ENCODE assay signal across 22 cellular contexts in the genomic region with DNA sequence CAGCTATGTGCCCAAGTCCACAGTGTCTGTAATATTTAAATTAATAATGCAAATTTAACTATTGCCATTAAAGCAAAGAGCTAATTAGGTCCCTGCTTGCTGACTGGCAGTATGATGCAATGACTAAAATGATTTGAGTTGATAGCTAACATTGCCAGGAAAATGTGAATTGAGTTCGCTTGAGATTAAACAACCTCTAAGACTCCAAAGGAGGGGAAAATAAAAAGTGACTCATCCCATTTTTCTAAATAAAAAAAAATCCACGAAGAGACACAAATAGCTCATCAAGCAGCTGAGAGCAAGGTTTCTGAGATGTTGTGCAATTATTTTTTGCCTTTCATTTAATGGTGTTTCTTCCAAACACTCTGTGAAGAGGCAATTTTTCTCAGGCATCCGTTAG.
A peak's percentile ranks its signal among the peaks of the same experiment; 100 is the strongest.
DNase-seq lines count a peak whose midpoint lies in the region; ATAC-seq, FAIRE-seq and TF ChIP-seq lines count a peak whose summit lies in the region.
"Had no signal": no experiment of that assay in that cellular context is flagged by ENCODE, and none has a peak within 500 bp of the region (broad histone marks: within the 10 kb centered on the region; RNA-seq: fewer than 3 reads in every experiment).

No MANE protein-coding gene starts in this region.

- H3K9ac ChIP-seq in astrocyte (ENCODE audit: low read length) (no peak overlapping the region), mesenchymal stem cell (ENCODE audit: low read length) (peak overlapping the region; percentile 78)
- H3K9ac ChIP-seq: KMS-11 had no signal

- H3K4me3 Mint-ChIP-seq in astrocyte (ENCODE audit: unreplicated experiment) (no peak overlapping the region), nephron progenitor cell (no peak overlapping the region)
- H3K4me3 Mint-ChIP-seq: activated CD8-positive, alpha-beta memory T cell treated with anti-CD3 and anti-CD28 coated beads, Interleukin-2, amount 10 ng/mL, durations not matched to agents 7 days and 5 days; dendritic cell treated with granulocyte-macrophage colony-stimulating factor and Interleukin-4, amounts not matched to agents 40 ng/mL and 50 ng/mL, for 4 days; T-helper 17 cell had no signal

- H3K79me2 ChIP-seq in astrocyte (ENCODE audit: insufficient read depth, low read length): no peaks in the 10 kb centered on the region

- no peak overlapping the region for H2BK5ac ChIP-seq in mesenchymal stem cell (ENCODE audit: low read depth, low read length, poor library complexity, severe bottlenecking)

- intact Hi-C loops in transverse colon (cut with DNase I; ENCODE audit: low total_unique reads) (no loop called here), ovary (cut with DNase I) (no loop called here)

- H3K27ac ChIP-seq in astrocyte (ENCODE audit: low read depth, low read length) (no peak overlapping the region), mesenchymal stem cell (ENCODE audit: low read length, poor library complexity, severe bottlenecking) (no peak overlapping the region), transverse colon (peak overlapping the region; percentile 4 to 65 (median 50)), ovary (peak overlapping the region in 1 of 2 donors; percentile 56)
- H3K27ac ChIP-seq: C4-2B, epithelial cell of prostate, KMS-11, thoracic aorta had no signal

- H3K4me2 ChIP-seq in astrocyte (ENCODE audit: low read length) (no peak overlapping the region), mesenchymal stem cell (ENCODE audit: low read length, poor library complexity, severe bottlenecking) (no peak overlapping the region)
- H3K4me2 ChIP-seq: KMS-11 had no signal

- peak; percentile 15 for DNase-seq in HS-5 (ENCODE audit: low read depth)
- no peak for DNase-seq in astrocyte (ENCODE audit: low read depth)
- peak; percentile 7 for DNase-seq in mesenchymal stem cell
- no peak for DNase-seq in transverse colon
- DNase-seq in ovary: no peak
- no peak for DNase-seq in nephron progenitor cell
- DNase-seq: activated CD8-positive, alpha-beta memory T cell treated with anti-CD3 and anti-CD28 coated beads, Interleukin-2, amount 10 ng/mL, durations not matched to agents 7 days and 5 days; activated effector memory CD4-positive, alpha-beta T cell treated with anti-CD3 and anti-CD28 coated beads, Interleukin-2, amount 50 U/mL, for 16 hours; anterior cingulate cortex; heart left ventricle; mesendoderm; NCI-H1105 treated with DMSO at 0.1 percent for 48 hours; NK-92 treated with Interleukin-12 subunit alpha and Interleukin-12 subunit beta, amount 100 ng/mL, for 24 hours; nucleus accumbens; T-helper 17 cell had no signal

- H3K4me1 ChIP-seq in astrocyte (ENCODE audit: insufficient read depth, low read length) (no peaks in the 10 kb centered on the region), mesenchymal stem cell (ENCODE audit: control insufficient read depth, insufficient read depth, low read depth, low read length) (no peaks in the 10 kb centered on the region), transverse colon (peaks cover 0 to 5% (median 2%) of the 10 kb centered on the region in 4 donors), ovary (ENCODE audit: insufficient read depth) (no peaks in the 10 kb centered on the region)

- no peaks in the 10 kb centered on the region for H4K20me1 ChIP-seq in astrocyte (ENCODE audit: insufficient read depth, low read length)

- no peak for TF ChIP-seq CTCF in astrocyte (IDR thresholded peaks at IDR 0.05; ENCODE audit: insufficient read depth, low read depth, low read length)
- no peak for TF ChIP-seq CTCF in transverse colon (IDR thresholded peaks at IDR 0.05)
- TF ChIP-seq CTCF in ovary (IDR thresholded peaks at IDR 0.05): no peak
- TF ChIP-seq CTCF in nephron progenitor cell (IDR thresholded peaks at IDR 0.05): no peak

- H2AFZ ChIP-seq in astrocyte (ENCODE audit: low read depth, low read length) (no peak overlapping the region), mesenchymal stem cell (ENCODE audit: low read depth, low read length) (no peak overlapping the region)

- TF ChIP-seq POLR2A in transverse colon (IDR thresholded peaks at IDR 0.05): no peak
- no peak for TF ChIP-seq POLR2A in ovary (IDR thresholded peaks at IDR 0.05)

- H3K27me3 ChIP-seq in astrocyte (ENCODE audit: insufficient read depth, low read length) (no peaks in the 10 kb centered on the region), mesenchymal stem cell (ENCODE audit: control insufficient read depth in 1 of 2, insufficient read depth in 1 of 2, low read length in 2 of 2) (peaks cover 0 to 24% of the 10 kb centered on the region in 2 experiments), transverse colon (no peaks in the 10 kb centered on the region), ovary (no peaks in the 10 kb centered on the region)

- WGBS in mesenchymal stem cell: 38% methylated on average over 1 of the region's 3 CpGs
- WGBS in transverse colon (ENCODE audit: low coverage in 1 of 2), 2 donors: 46 to 47% methylated on average over 3 of the region's 3 CpGs
- 5 to 10% (median 6%) methylated on average over 3 of the region's 3 CpGs for WGBS in ovary, 3 donors

- H4K8ac ChIP-seq in mesenchymal stem cell (ENCODE audit: low read length): no peak overlapping the region

- FAIRE-seq in astrocyte (lab: Jason Lieb, UNC): no peak
- FAIRE-seq: keratinocyte had no signal

- in situ Hi-C loops in transverse colon (cut with MboI; ENCODE audit: low pct_ligation_motif_present in 1 of 4, low pct_unique_long_range_greater_than_20kb in 1 of 4, low sequenced_read_pairs in 3 of 4): no loop called here

- H3K36me3 ChIP-seq in astrocyte (ENCODE audit: insufficient read depth, low read length) (no peaks in the 10 kb centered on the region), mesenchymal stem cell (ENCODE audit: control insufficient read depth in 1 of 2, insufficient read depth in 2 of 2, low read depth in 1 of 2, low read length in 2 of 2) (no peaks in the 10 kb centered on the region), transverse colon (no peaks in the 10 kb centered on the region), ovary (no peaks in the 10 kb centered on the region)
- H3K36me3 ChIP-seq: heart left ventricle, thoracic aorta had no signal

- H3K27ac Mint-ChIP-seq in astrocyte (ENCODE audit: unreplicated experiment) (peak overlapping the region; percentile 36), nephron progenitor cell (no peak overlapping the region)
- H3K27ac Mint-ChIP-seq: activated CD8-positive, alpha-beta memory T cell treated with anti-CD3 and anti-CD28 coated beads, Interleukin-2, amount 10 ng/mL, durations not matched to agents 7 days and 5 days; dendritic cell treated with granulocyte-macrophage colony-stimulating factor and Interleukin-4, amounts not matched to agents 40 ng/mL and 50 ng/mL, for 4 days; T-helper 17 cell had no signal

- no peak overlapping the region for H2BK15ac ChIP-seq in mesenchymal stem cell (ENCODE audit: low read depth, poor library complexity, severe bottlenecking)

- H3K23ac ChIP-seq in mesenchymal stem cell (ENCODE audit: low read length in 2 of 2): no peak overlapping the region

- no peaks in the 10 kb centered on the region for H3K79me1 ChIP-seq in mesenchymal stem cell (replicated peaks; ENCODE audit: low read length, poor library complexity, severe bottlenecking)

- no peak overlapping the region for H2BK12ac ChIP-seq in mesenchymal stem cell (ENCODE audit: low read length in 2 of 2)

- no peak for ATAC-seq in HG03432 (IDR thresholded peaks at IDR 0.05; ENCODE audit: unreplicated experiment)
- ATAC-seq: activated CD8-positive, alpha-beta memory T cell treated with anti-CD3 and anti-CD28 coated beads, Interleukin-2, amount 10 ng/mL, durations not matched to agents 7 days and 5 days; T-helper 17 cell had no signal

- no peaks in the 10 kb centered on the region for H3K9me3 ChIP-seq in astrocyte (ENCODE audit: insufficient read depth, low read depth, low read length)
- H3K9me3 ChIP-seq in mesenchymal stem cell (ENCODE audit: control insufficient read depth, low read length): no peaks in the 10 kb centered on the region
- H3K9me3 ChIP-seq in transverse colon: no peaks in the 10 kb centered on the region
- H3K9me3 ChIP-seq in ovary: no peaks in the 10 kb centered on the region
- H3K9me3 ChIP-seq: heart left ventricle, thoracic aorta had no signal

- no peak for TF ChIP-seq EP300 in transverse colon (IDR thresholded peaks at IDR 0.05; ENCODE audit: low read depth)
- TF ChIP-seq EP300 in ovary (IDR thresholded peaks at IDR 0.05): no peak

- H3K36me3 Mint-ChIP-seq in astrocyte (ENCODE audit: low read depth, unreplicated experiment) (no peaks in the 10 kb centered on the region), nephron progenitor cell (ENCODE audit: low read depth) (no peaks in the 10 kb centered on the region)

- H3K27me3 Mint-ChIP-seq in astrocyte (ENCODE audit: low read depth, unreplicated experiment) (peaks cover 6% of the 10 kb centered on the region), nephron progenitor cell (ENCODE audit: low read depth, poor library complexity) (no peaks in the 10 kb centered on the region)

- no peak overlapping the region for H3K14ac ChIP-seq in mesenchymal stem cell (ENCODE audit: low read length in 2 of 2)

- H2BK120ac ChIP-seq in mesenchymal stem cell (ENCODE audit: low read depth, low read length): no peak overlapping the region

- no peak overlapping the region for H2AK5ac ChIP-seq in mesenchymal stem cell (ENCODE audit: low read length, severe bottlenecking)

- no peak overlapping the region for H3K18ac ChIP-seq in mesenchymal stem cell (ENCODE audit: low read depth in 1 of 2, low read length in 2 of 2)

- peaks cover 18% of the 10 kb centered on the region for H3K4me1 Mint-ChIP-seq in astrocyte (ENCODE audit: low read depth, unreplicated experiment)
- H3K4me1 Mint-ChIP-seq in nephron progenitor cell: peaks cover 21% of the 10 kb centered on the region
- H3K4me1 Mint-ChIP-seq: activated CD8-positive, alpha-beta memory T cell treated with anti-CD3 and anti-CD28 coated beads, Interleukin-2, amount 10 ng/mL, durations not matched to agents 7 days and 5 days; T-helper 17 cell had no signal

- no peak overlapping the region for H3K4ac ChIP-seq in mesenchymal stem cell (ENCODE audit: low read depth in 1 of 2, low read length in 2 of 2)

- no peak overlapping the region for H4K91ac ChIP-seq in mesenchymal stem cell (ENCODE audit: low read length)

- H3K9me3 Mint-ChIP-seq in astrocyte (ENCODE audit: unreplicated experiment): no peaks in the 10 kb centered on the region
- no peaks in the 10 kb centered on the region for H3K9me3 Mint-ChIP-seq in nephron progenitor cell
- H3K9me3 Mint-ChIP-seq: dendritic cell treated with granulocyte-macrophage colony-stimulating factor and Interleukin-4, amounts not matched to agents 40 ng/mL and 50 ng/mL, for 4 days had no signal

- no peak overlapping the region for H3K4me3 ChIP-seq in astrocyte (ENCODE audit: insufficient read depth, low read depth, low read length)
- no peak overlapping the region for H3K4me3 ChIP-seq in mesenchymal stem cell (ENCODE audit: insufficient read depth in 1 of 2, low read depth in 1 of 2, low read length in 2 of 2)
- H3K4me3 ChIP-seq in transverse colon: no peak overlapping the region
- H3K4me3 ChIP-seq in ovary: no peak overlapping the region
- H3K4me3 ChIP-seq: heart left ventricle, thoracic aorta had no signal

Comparison
In these comparisons a context has a peak if more than half of its experiments do, and no peak if none do; other contexts are left out.
1. DNase-seq: peak in HS-5 (single experiment) and mesenchymal stem cell (single experiment); none in astrocyte (single experiment), transverse colon (single experiment), ovary (0 of 5) and nephron progenitor cell (single experiment).
2. H3K27ac ChIP-seq: peak in transverse colon (4 of 4); none in astrocyte (single experiment) and mesenchymal stem cell (single experiment).